In genomic region chr16:85711982-85712587, GRCh38 we compare ENCODE assay signal across 20 cellular contexts. TPM values are rescaled to one million over a fixed set of nuclear protein-coding genes. Genes with fewer than 3 reads are reported as not detected.
DNase-seq lines count a peak whose midpoint lies in the region; ATAC-seq, FAIRE-seq and TF ChIP-seq lines count a peak whose summit lies in the region.
"Had no signal": no experiment of that assay in that cellular context is flagged by ENCODE, and none has a peak within 500 bp of the region (broad histone marks: within the 10 kb centered on the region; RNA-seq: fewer than 3 reads in every experiment).

No MANE protein-coding gene starts in this region.

- in situ Hi-C loops in HepG2 (cut with HindIII; ENCODE audit: extremely low pct_ligation_motif_present, low pct_unique_long_range_greater_than_20kb) = no loop called here
- in situ Hi-C loops in K562 (cut with MboI) = loop anchor here (10.0 kb wide), 1 partner anchor 287 kb away; no protein-coding TSS in a partner anchor
- in situ Hi-C loops in GM13976 (cut with MboI; ENCODE audit: low sequenced_read_pairs, unreplicated experiment) = no loop called here

- TF ChIP-seq RAD21 in HepG2 (CRISPR knock-in tag; IDR thresholded peaks at IDR 0.05) = no peak
- no peak for TF ChIP-seq RAD21 in K562 (CRISPR knock-in tag; conservative IDR thresholded peaks at IDR 0.05 in 1 of 2, IDR thresholded peaks at IDR 0.05 in 1 of 2)

- no peak overlapping the region for H2AFZ ChIP-seq in HepG2 (ENCODE audit: low read length)
- H2AFZ ChIP-seq in K562 (ENCODE audit: low read depth, low read length) = no peak overlapping the region
- H2AFZ ChIP-seq in OCI-LY7 (ENCODE audit: low read length) = no peak overlapping the region
- H2AFZ ChIP-seq: GM23248 had no signal

- no peaks in the 10 kb centered on the region for H3K4me1 ChIP-seq in HepG2 (ENCODE audit: insufficient read depth, low read length)
- no peaks in the 10 kb centered on the region for H3K4me1 ChIP-seq in right lobe of liver
- H3K4me1 ChIP-seq in K562 (replicated peaks in 1 of 2; ENCODE audit: control insufficient read depth in 2 of 2, insufficient read depth in 2 of 2, low read length in 2 of 2) = peaks cover 0 to 30% of the 10 kb centered on the region in 2 experiments; a peak in 2 of 5 replicates
- peaks cover 15% of the 10 kb centered on the region for H3K4me1 ChIP-seq in mesodermal cell (ENCODE audit: control insufficient read depth, insufficient read depth, low read length, poor library complexity, severe bottlenecking)
- H3K4me1 ChIP-seq in OCI-LY7 (ENCODE audit: insufficient read depth, low read length, poor library complexity, severe bottlenecking) = no peaks in the 10 kb centered on the region
- H3K4me1 ChIP-seq: Peyer's patch had no signal

- H3K4me2 ChIP-seq in HepG2 (ENCODE audit: low read depth, low read length) = no peak overlapping the region
- H3K4me2 ChIP-seq in K562 (ENCODE audit: insufficient read depth, low read length) = no peak overlapping the region
- no peak overlapping the region for H3K4me2 ChIP-seq in OCI-LY7 (ENCODE audit: low read length)

- CTCF ChIA-PET in HepG2 (lab: Yijun Ruan, JAX; ENCODE audit: low intra/inter-chr PET ratio, low total read pairs) = no interaction called here
- CTCF ChIA-PET in K562 (lab: Yijun Ruan, JAX; ENCODE audit: low intra/inter-chr PET ratio) = no interaction called here
- CTCF ChIA-PET in OCI-LY7 (lab: Charles Lee; ENCODE audit: unreplicated experiment) = no interaction called here

- TF ChIP-seq EP300 in HepG2 (IDR thresholded peaks at IDR 0.05; ENCODE audit: low read depth in 2 of 2, low read length in 2 of 2) (no peak), HepG2 (CRISPR knock-in tag; IDR thresholded peaks at IDR 0.05; ENCODE audit: borderline replicate concordance) (no peak), K562 (IDR thresholded peaks at IDR 0.05; ENCODE audit: low read length) (no peak)

- POLR2A ChIA-PET in HepG2 (lab: Yijun Ruan, JAX) = no interaction called here
- POLR2A ChIA-PET in K562 (lab: Yijun Ruan, JAX) = no interaction called here
- POLR2A ChIA-PET in OCI-LY7 (lab: Charles Lee) = interaction anchor here (0.7 to 1.3 kb wide), 4 partner anchors 10 to 235 kb away, joined by 3 to 7 read pairs (median 3); no protein-coding TSS in a partner anchor

- 54% methylated on average over 5 of the region's 6 CpGs for WGBS in HepG2 (ENCODE audit: low lambda C conversion rate)
- WGBS in right lobe of liver (ENCODE audit: insufficient coverage, low coverage, low lambda C conversion rate, missing lambda C conversion rate) = no CpG with 5 or more reads among the region's 6 CpGs
- WGBS in K562 (ENCODE audit: insufficient coverage, low coverage, missing lambda C conversion rate) = 13% methylated on average over 6 of the region's 6 CpGs
- 89 to 96% methylated on average over 4 to 5 of the region's 6 CpGs for WGBS in mesodermal cell (ENCODE audit: insufficient coverage in 2 of 2), 2 experiments

- no peaks in the 10 kb centered on the region for H3K9me2 ChIP-seq in OCI-LY7 (ENCODE audit: insufficient read depth, low read length)

- no peak for FAIRE-seq in HepG2 (lab: Jason Lieb, UNC)
- FAIRE-seq in K562 (lab: Jason Lieb, UNC) = no peak
- FAIRE-seq: D721Med had no signal

- no peaks in the 10 kb centered on the region for H4K20me1 ChIP-seq in HepG2 (ENCODE audit: insufficient read depth, low read length)
- 0 out of 2 replicates have a peak, but pooled peaks cover 3% of the 10 kb centered on the region for H4K20me1 ChIP-seq in K562 (replicated peaks; ENCODE audit: control insufficient read depth, insufficient read depth, low read length)
- no peaks in the 10 kb centered on the region for H4K20me1 ChIP-seq in OCI-LY7 (ENCODE audit: insufficient read depth, low read length)

- no peaks in the 10 kb centered on the region for H3K9me1 ChIP-seq in K562 (ENCODE audit: control insufficient read depth, insufficient read depth, low read length)

- BruUV-seq in HepG2 (replicated peaks; lab: Mats Ljungman, UMichigan) (no TSS peak), K562 (replicated peaks; lab: Mats Ljungman, UMichigan) (no TSS peak), OCI-LY7 (replicated peaks; lab: Mats Ljungman, UMichigan) (no TSS peak)

- TF ChIP-seq CTCF in HepG2 (CRISPR knock-in tag; IDR thresholded peaks at IDR 0.05) (no peak), right lobe of liver (IDR thresholded peaks at IDR 0.05) (no peak), K562 (IDR thresholded peaks at IDR 0.05 in 2 of 3, conservative IDR thresholded peaks at IDR 0.05 in 1 of 3; ENCODE audit: insufficient read depth in 2 of 3, low read depth in 1 of 3, low read length in 3 of 3) (no peak), OCI-LY7 (conservative IDR thresholded peaks at IDR 0.05; ENCODE audit: low read length) (no peak), GM13976 (IDR thresholded peaks at IDR 0.05; ENCODE audit: borderline replicate concordance, control extremely low read depth, extremely low read depth, insufficient read depth, missing control alignments) (no peak)

- H3K79me2 ChIP-seq in HepG2 (ENCODE audit: insufficient read depth, low read length) = no peaks in the 10 kb centered on the region
- H3K79me2 ChIP-seq in K562 (ENCODE audit: control insufficient read depth, insufficient read depth, low read length) = no peaks in the 10 kb centered on the region
- H3K79me2 ChIP-seq in OCI-LY7 (ENCODE audit: insufficient read depth, low read depth, low read length) = no peaks in the 10 kb centered on the region

- DNase-seq in HepG2 (ENCODE audit: low spot score) = no peak
- no peak for DNase-seq in right lobe of liver
- DNase-seq in K562 (ENCODE audit: extremely low read depth in 1 of 4, low spot score in 3 of 4) = no peak
- DNase-seq in NOMO-1 treated with dmso at 0.1 percent for 144 hours (lab: John Stamatoyannopoulos, UW; ENCODE audit: unreplicated experiment) = no peak
- no peak for DNase-seq in OCI-LY7 (ENCODE audit: low spot score)
- DNase-seq in GM13976 (ENCODE audit: low spot score) = no peak
- DNase-seq: GDM1; GM23248; HCEC 1CT; Karpas-422; NCI-H1092; NCI-H1436; NCI-H2227 treated with DMSO at 0.1 percent for 48 hours; NCI-H524; NCI-H774; NK-92 treated with Interleukin-12 subunit alpha and Interleukin-12 subunit beta, amount 100 ng/mL, for 24 hours; Peyer's patch; Right ventricle myocardium superior had no signal

- H3K36me3 ChIP-seq in HepG2 (replicated peaks in 1 of 2; ENCODE audit: control insufficient read depth in 1 of 2, insufficient read depth in 2 of 2, low read length in 2 of 2) (no peaks in the 10 kb centered on the region), right lobe of liver (no peaks in the 10 kb centered on the region), K562 (ENCODE audit: control insufficient read depth, insufficient read depth, low read length) (no peaks in the 10 kb centered on the region), mesodermal cell (ENCODE audit: control insufficient read depth, insufficient read depth, low read length) (no peaks in the 10 kb centered on the region), OCI-LY7 (ENCODE audit: insufficient read depth, low read length) (no peaks in the 10 kb centered on the region)
- H3K36me3 ChIP-seq: Peyer's patch had no signal

- no peak overlapping the region for H3K4me3 ChIP-seq in HepG2 (replicated peaks in 1 of 3; ENCODE audit: insufficient read depth in 1 of 3, low read depth in 2 of 3, low read length in 3 of 3)
- H3K4me3 ChIP-seq in right lobe of liver = no peak overlapping the region
- H3K4me3 ChIP-seq in K562 = no peak overlapping the region
- H3K4me3 ChIP-seq in mesodermal cell (ENCODE audit: extremely low read depth, insufficient read depth, low read length, poor library complexity, severe bottlenecking) = no peak overlapping the region
- H3K4me3 ChIP-seq in OCI-LY7 (ENCODE audit: low read depth, low read length, poor library complexity, severe bottlenecking) = no peak overlapping the region
- H3K4me3 ChIP-seq: GM23248, Peyer's patch had no signal

- ATAC-seq in HepG2 (no peak), right lobe of liver (no peak), K562 (no peak)

- H3K27me3 ChIP-seq in HepG2 (ENCODE audit: control insufficient read depth in 1 of 2, insufficient read depth in 2 of 2, low read length in 2 of 2) (peaks cover 7 to 34% of the 10 kb centered on the region in 2 experiments), right lobe of liver (no peaks in the 10 kb centered on the region), K562 (ENCODE audit: control insufficient read depth in 2 of 2, insufficient read depth in 2 of 2, low read length in 2 of 2) (peaks cover 30 to 66% of the 10 kb centered on the region in 2 experiments)
- H3K27me3 ChIP-seq: Peyer's patch had no signal

- TF ChIP-seq POLR2A in HepG2 (IDR thresholded peaks at IDR 0.05; ENCODE audit: insufficient read depth in 1 of 2, low read depth in 2 of 2, low read length in 2 of 2) (no peak), right lobe of liver (IDR thresholded peaks at IDR 0.05) (no peak), K562 (conservative IDR thresholded peaks at IDR 0.05) (no peak)

- no peak overlapping the region for H3K9ac ChIP-seq in HepG2 (ENCODE audit: insufficient read depth, low read depth, low read length)
- no peak overlapping the region for H3K9ac ChIP-seq in K562 (ENCODE audit: insufficient read depth in 1 of 2, low read depth in 2 of 2, low read length in 2 of 2)
- H3K9ac ChIP-seq: GM23248 had no signal

- H3K9me3 ChIP-seq in HepG2 (ENCODE audit: low read length) (peaks cover 7% of the 10 kb centered on the region), right lobe of liver (no peaks in the 10 kb centered on the region), K562 (replicated peaks; ENCODE audit: control insufficient read depth, insufficient read depth, low read depth, low read length) (peaks cover 6% of the 10 kb centered on the region), mesodermal cell (ENCODE audit: control insufficient read depth, low read length) (peaks cover 6% of the 10 kb centered on the region), OCI-LY7 (ENCODE audit: low read length) (peaks cover 10% of the 10 kb centered on the region)
- H3K9me3 ChIP-seq: Peyer's patch had no signal

- H3K27ac ChIP-seq in HepG2 (ENCODE audit: extremely low read length, insufficient read depth, low read length) (no peak overlapping the region), right lobe of liver (no peak overlapping the region), K562 (ENCODE audit: extremely low read depth, low read depth, low read length) (no peak overlapping the region), mesodermal cell (ENCODE audit: low read depth, low read length, severe bottlenecking) (peak overlapping the region; percentile 16), OCI-LY7 (ENCODE audit: low read depth, low read length, poor library complexity, severe bottlenecking) (no peak overlapping the region)
- H3K27ac ChIP-seq: GM23248, Peyer's patch had no signal

- intact Hi-C loops in HepG2 (cut with micrococcal nuclease; ENCODE audit: unreplicated experiment) (loop anchor here (10.0 kb wide), 1 partner anchor 317 kb away; no protein-coding TSS in a partner anchor), right lobe of liver (cut with DNase I) (loop anchor here in 1 of 2 donors (10.0 kb wide), 1 partner anchor 57 kb away; no protein-coding TSS in a partner anchor), K562 (cut with micrococcal nuclease) (loop anchor here (10.0 kb wide), 1 partner anchor 137 kb away; no protein-coding TSS in a partner anchor), OCI-LY7 (cut with micrococcal nuclease; ENCODE audit: unreplicated experiment) (no loop called here)

RNA-seq across cellular contexts. Expression of gene GINS2, which starts 23.3 kb away (rescaled TPM):
- total RNA-seq in HepG2 (2016; rRNA removed; fragmentation: Illumina TruSeq; extraction: Trizol) (48.3 and 61.7 TPM in 2 replicates), right lobe of liver (1 to 10 TPM in 4 of 6 experiments, under 1 TPM in 2; 0.49 to 4.7 (median 1.3) TPM), K562 (2014; rRNA removed) (42.0 and 44.2 TPM in 2 replicates), K562 (2014; rRNA removed; fragmentation: Illumina TruSeq; extraction: Trizol) (43.8 and 47.3 TPM in 2 replicates), K562 (2015; rRNA removed; fragmentation: Illumina TruSeq; extraction: Trizol) (39.4 and 40.4 TPM in 2 replicates), K562 (2021) (57.5 and 61.6 TPM in 2 replicates), OCI-LY7 (2022) (140 and 142 TPM in 2 replicates)
- 23.8 and 27.0 TPM in 2 replicates for total RNA-seq in HepG2 (2016; cell fraction: cytosol; rRNA removed; fragmentation: Illumina TruSeq; extraction: Trizol; ENCODE audit: low read depth)
- 48.0 and 66.5 TPM in 2 replicates for total RNA-seq in HepG2 (2016; cell fraction: insoluble cytoplasmic fraction; rRNA removed; fragmentation: Illumina TruSeq; extraction: Trizol)
- total RNA-seq in HepG2 (2016; cell fraction: membrane; rRNA removed; fragmentation: Illumina TruSeq; extraction: Trizol) = 37.7 and 42.3 TPM in 2 replicates
- total RNA-seq in HepG2 (2016; cell fraction: nucleus; rRNA removed; fragmentation: Illumina TruSeq; extraction: Trizol) = 23.1 and 24.3 TPM in 2 replicates
- polyA plus RNA-seq in HepG2 (2011; rRNA removed) (7.7 and 10.6 TPM in 2 replicates), K562 (2011; rRNA removed) (38.4 and 44.6 TPM in 2 replicates), K562 (2014; fragmentation: Illumina TruSeq; extraction: Trizol) (41.4 and 49.8 TPM in 2 replicates), K562 (2014; fragmentation: Nextera tagmentation; extraction: Ambion mirVana) (10 to 100 TPM; 61.3 to 76.2 TPM), K562 (2014; rRNA removed) (42.3 and 42.9 TPM in 2 replicates)
- 8.9 and 11.0 TPM in 2 replicates for polyA plus RNA-seq in HepG2 (2011; cell fraction: cytosol; rRNA removed)
- 3.9 and 4.5 TPM in 2 replicates for polyA plus RNA-seq in HepG2 (2011; cell fraction: nucleus; rRNA removed)
- 5.7 and 16.9 TPM in 2 replicates for polyA plus RNA-seq in HepG2 (2012)
- polyA plus RNA-seq in HepG2 (2016; cell fraction: cytosol; fragmentation: Illumina TruSeq; extraction: Trizol; ENCODE audit: low read depth) = 28.1 and 34.5 TPM in 2 replicates
- 76.0 and 95.5 TPM in 2 replicates for polyA plus RNA-seq in HepG2 (2016; cell fraction: insoluble cytoplasmic fraction; fragmentation: Illumina TruSeq; extraction: Trizol; ENCODE audit: low read depth)
- 36.4 and 39.0 TPM in 2 replicates for polyA plus RNA-seq in HepG2 (2016; cell fraction: membrane; fragmentation: Illumina TruSeq; extraction: Trizol; ENCODE audit: low read depth)
- polyA plus RNA-seq in HepG2 (2016; cell fraction: nucleus; fragmentation: Illumina TruSeq; extraction: Trizol; ENCODE audit: insufficient read depth, low read depth) = 38.9 and 39.5 TPM in 2 replicates
- 7.2 and 33.6 TPM in 2 replicates for polyA minus RNA-seq in HepG2 (2011; rRNA and poly(A)+ RNA removed; ENCODE audit: low replicate concordance)
- polyA minus RNA-seq in HepG2 (2011; cell fraction: cytosol; rRNA and poly(A)+ RNA removed) = 3.9 and 4.1 TPM in 2 replicates
- 4.7 and 6.2 TPM in 2 replicates for polyA minus RNA-seq in HepG2 (2011; cell fraction: nucleus; rRNA and poly(A)+ RNA removed)
- 24.8 and 32.7 TPM in 2 replicates for total RNA-seq in K562 (2011; cell fraction: chromatin; rRNA removed; ENCODE audit: low replicate concordance)
- total RNA-seq in K562 (2011; cell fraction: nucleolus; rRNA removed) = 24.2 and 24.5 TPM in 2 replicates
- total RNA-seq in K562 (2011; cell fraction: nucleoplasm; rRNA removed) = 23.2 and 33.3 TPM in 2 replicates
- 27.8 and 34.2 TPM in 2 replicates for polyA plus RNA-seq in K562 (2011; cell fraction: cytosol; rRNA removed)
- 15.7 and 20.5 TPM in 2 replicates for polyA plus RNA-seq in K562 (2011; cell fraction: nucleus; rRNA removed)
- polyA plus RNA-seq in K562 (2012) = 26.1 and 33.8 TPM in 2 replicates
- 25.6 and 28.3 TPM in 2 replicates for polyA minus RNA-seq in K562 (2011; rRNA and poly(A)+ RNA removed)
- 13.6 and 17.8 TPM in 2 replicates for polyA minus RNA-seq in K562 (2011; cell fraction: cytosol; rRNA and poly(A)+ RNA removed)
- 10.2 and 13.2 TPM in 2 replicates for polyA minus RNA-seq in K562 (2011; cell fraction: nucleus; rRNA and poly(A)+ RNA removed)
- polyA plus RNA-seq in mesodermal cell (2013, experiment 1 of 2) = 13.0 TPM
- polyA plus RNA-seq in mesodermal cell (2013, experiment 2 of 2) = 12.2 TPM
- total RNA-seq in OCI-LY7 (2014; rRNA removed; shearing (Covaris generic)) = 74.3 and 80.9 TPM in 2 replicates

RNA-seq across cellular contexts. Expression of gene C16orf74, which starts 38.8 kb away (rescaled TPM):
- total RNA-seq in HepG2 (2016; rRNA removed; fragmentation: Illumina TruSeq; extraction: Trizol) (0.13 TPM in 1 of 2 replicates, not detected in the other), right lobe of liver (under 1 TPM in 4 of 6 experiments, not detected in 2; 0.31 to 0.98 (median 0.70) TPM), K562 (2014; rRNA removed) (not detected in 2 replicates), K562 (2014; rRNA removed; fragmentation: Illumina TruSeq; extraction: Trizol) (not detected in 2 replicates), K562 (2015; rRNA removed; fragmentation: Illumina TruSeq; extraction: Trizol) (not detected in 2 replicates), K562 (2021) (not detected in 2 replicates), OCI-LY7 (2022) (7.5 and 9.7 TPM in 2 replicates)
- total RNA-seq in HepG2 (2016; cell fraction: cytosol; rRNA removed; fragmentation: Illumina TruSeq; extraction: Trizol; ENCODE audit: low read depth) = 0.35 TPM in 1 of 2 replicates, not detected in the other
- total RNA-seq in HepG2 (2016; cell fraction: insoluble cytoplasmic fraction; rRNA removed; fragmentation: Illumina TruSeq; extraction: Trizol) = not detected in 2 replicates
- not detected in 2 replicates for total RNA-seq in HepG2 (2016; cell fraction: membrane; rRNA removed; fragmentation: Illumina TruSeq; extraction: Trizol)
- total RNA-seq in HepG2 (2016; cell fraction: nucleus; rRNA removed; fragmentation: Illumina TruSeq; extraction: Trizol) = not detected in 2 replicates
- polyA plus RNA-seq in HepG2 (2011; rRNA removed) (0.26 and 0.29 TPM in 2 replicates), K562 (2011; rRNA removed) (0.11 TPM in 1 of 2 replicates, not detected in the other), K562 (2014; fragmentation: Illumina TruSeq; extraction: Trizol) (not detected in 2 replicates), K562 (2014; fragmentation: Nextera tagmentation; extraction: Ambion mirVana) (not detected), K562 (2014; rRNA removed) (not detected in 2 replicates)
- 0.13 and 0.28 TPM in 2 replicates for polyA plus RNA-seq in HepG2 (2011; cell fraction: cytosol; rRNA removed)
- 0.16 and 0.37 TPM in 2 replicates for polyA plus RNA-seq in HepG2 (2011; cell fraction: nucleus; rRNA removed)
- not detected in 2 replicates for polyA plus RNA-seq in HepG2 (2012)
- polyA plus RNA-seq in HepG2 (2016; cell fraction: cytosol; fragmentation: Illumina TruSeq; extraction: Trizol; ENCODE audit: low read depth) = 0.35 and 0.65 TPM in 2 replicates
- polyA plus RNA-seq in HepG2 (2016; cell fraction: insoluble cytoplasmic fraction; fragmentation: Illumina TruSeq; extraction: Trizol; ENCODE audit: low read depth) = not detected in 2 replicates
- 0.33 TPM in 1 of 2 replicates, not detected in the other for polyA plus RNA-seq in HepG2 (2016; cell fraction: membrane; fragmentation: Illumina TruSeq; extraction: Trizol; ENCODE audit: low read depth)
- polyA plus RNA-seq in HepG2 (2016; cell fraction: nucleus; fragmentation: Illumina TruSeq; extraction: Trizol; ENCODE audit: insufficient read depth, low read depth) = not detected in 2 replicates
- 0.44 and 7.8 TPM in 2 replicates for polyA minus RNA-seq in HepG2 (2011; rRNA and poly(A)+ RNA removed; ENCODE audit: low replicate concordance)
- not detected in 2 replicates for polyA minus RNA-seq in HepG2 (2011; cell fraction: cytosol; rRNA and poly(A)+ RNA removed)
- polyA minus RNA-seq in HepG2 (2011; cell fraction: nucleus; rRNA and poly(A)+ RNA removed) = not detected in 2 replicates
- not detected in 2 replicates for total RNA-seq in K562 (2011; cell fraction: chromatin; rRNA removed; ENCODE audit: low replicate concordance)
- not detected in 2 replicates for total RNA-seq in K562 (2011; cell fraction: nucleolus; rRNA removed)
- total RNA-seq in K562 (2011; cell fraction: nucleoplasm; rRNA removed) = not detected in 2 replicates
- polyA plus RNA-seq in K562 (2011; cell fraction: cytosol; rRNA removed) = not detected in 2 replicates
- not detected in 2 replicates for polyA plus RNA-seq in K562 (2011; cell fraction: nucleus; rRNA removed)
- not detected in 2 replicates for polyA plus RNA-seq in K562 (2012)
- not detected in 2 replicates for polyA minus RNA-seq in K562 (2011; rRNA and poly(A)+ RNA removed)
- not detected in 2 replicates for polyA minus RNA-seq in K562 (2011; cell fraction: cytosol; rRNA and poly(A)+ RNA removed)
- polyA minus RNA-seq in K562 (2011; cell fraction: nucleus; rRNA and poly(A)+ RNA removed) = not detected in 2 replicates
- polyA plus RNA-seq in mesodermal cell (2013, experiment 1 of 2) = 4.1 TPM
- polyA plus RNA-seq in mesodermal cell (2013, experiment 2 of 2) = 2.3 TPM
- 6.8 and 12.1 TPM in 2 replicates for total RNA-seq in OCI-LY7 (2014; rRNA removed; shearing (Covaris generic))

Comparison
In these comparisons a context has a peak if more than half of its experiments do, and no peak if none do; other contexts are left out.
1. RNA of gene GINS2, which starts 23.3 kb away (total RNA-seq): 74.3 to 142 TPM in OCI-LY7, 23.1 to 66.5 TPM in HepG2 and 23.2 to 61.6 TPM in K562; 0.49 to 4.7 TPM in right lobe of liver; every median in the first group is over 4 times any median in the second.
2. Of the 241 proteins assayed by ChIP-seq in both HepG2 and K562: peak only in HepG2: MAFK; only in K562: CBX5, MAFG, YY1 and ZFP36; in both: MAFF; in neither: 235.